9 cellular contexts compared by ENCODE assay signal in genomic region chr16:12539185-12539929, GRCh38.
DNase-seq lines count a peak whose midpoint lies in the region; ATAC-seq and TF ChIP-seq lines count a peak whose summit lies in the region.
"Had no signal": no experiment of that assay in that cellular context is flagged by ENCODE, and none has a peak within 500 bp of the region (broad histone marks: within the 10 kb centered on the region; RNA-seq: fewer than 3 reads in every experiment).

No MANE protein-coding gene starts in this region.

- no peaks in the 10 kb centered on the region for H3K27me3 Mint-ChIP-seq in activated T-cell treated with anti-CD3 and anti-CD28 coated beads, Interleukin-2, amount 50 U/mL, for 72 hours (ENCODE audit: low read depth)

- no peak for TF ChIP-seq EP300 in tibial nerve (IDR thresholded peaks at IDR 0.05)

- H3K9me3 ChIP-seq in osteoblast (ENCODE audit: low read depth, low read length) (no peaks in the 10 kb centered on the region), tibial nerve (no peaks in the 10 kb centered on the region)

- H3K4me1 Mint-ChIP-seq in activated T-cell treated with anti-CD3 and anti-CD28 coated beads, Interleukin-2, amount 50 U/mL, for 72 hours (ENCODE audit: low read depth): peaks cover 96% of the 10 kb centered on the region

- H3K4me3 Mint-ChIP-seq in activated T-cell treated with anti-CD3 and anti-CD28 coated beads, Interleukin-2, amount 50 U/mL, for 72 hours: peak overlapping the region; percentile 68 to 88

- peak overlapping the region; percentile 97 for H3K27ac Mint-ChIP-seq in activated T-cell treated with anti-CD3 and anti-CD28 coated beads, Interleukin-2, amount 50 U/mL, for 72 hours

- H3K79me2 ChIP-seq in osteoblast (ENCODE audit: insufficient read depth, low read length): no peaks in the 10 kb centered on the region

- H3K4me3 ChIP-seq in osteoblast (ENCODE audit: insufficient read depth, low read length) (no peak overlapping the region), tibial nerve (no peak overlapping the region)

- H3K27ac ChIP-seq in osteoblast (ENCODE audit: low read depth, low read length): peak overlapping the region; percentile 15
- H3K27ac ChIP-seq in tibial nerve: no peak overlapping the region

- H3K36me3 Mint-ChIP-seq in activated T-cell treated with anti-CD3 and anti-CD28 coated beads, Interleukin-2, amount 50 U/mL, for 72 hours (ENCODE audit: insufficient read depth in 2 of 2): peaks cover 0 to 5% of the 10 kb centered on the region in 2 donors

- no peak for TF ChIP-seq CTCF in osteoblast (IDR thresholded peaks at IDR 0.05; ENCODE audit: extremely low read depth, low read depth, low read length)
- no peak for TF ChIP-seq CTCF in tibial nerve (IDR thresholded peaks at IDR 0.05)

- H3K4me1 ChIP-seq in osteoblast (ENCODE audit: insufficient read depth, low read length) (peaks cover 16% of the 10 kb centered on the region), tibial nerve (peaks cover 0 to 7% (median 1%) of the 10 kb centered on the region in 4 donors)

- no peak overlapping the region for H2AFZ ChIP-seq in osteoblast (ENCODE audit: low read length)

- no peaks in the 10 kb centered on the region for H3K36me3 ChIP-seq in osteoblast (ENCODE audit: insufficient read depth, low read length)
- no peaks in the 10 kb centered on the region for H3K36me3 ChIP-seq in tibial nerve

- no peaks in the 10 kb centered on the region for H3K9me3 Mint-ChIP-seq in activated T-cell treated with anti-CD3 and anti-CD28 coated beads, Interleukin-2, amount 50 U/mL, for 72 hours

- peak; percentile 44 for ATAC-seq in GM18868 (IDR thresholded peaks at IDR 0.05; ENCODE audit: unreplicated experiment)
- ATAC-seq in HG02981 (IDR thresholded peaks at IDR 0.05; ENCODE audit: unreplicated experiment): peak; percentile 41
- peak; percentile 70 to 72 for ATAC-seq in activated T-cell treated with anti-CD3 and anti-CD28 coated beads, Interleukin-2, amount 50 U/mL, for 72 hours (replicated peaks in 1 of 2)
- no peak for ATAC-seq in GM21423 (IDR thresholded peaks at IDR 0.05; ENCODE audit: unreplicated experiment)

- peaks cover 32% of the 10 kb centered on the region for H4K20me1 ChIP-seq in osteoblast (ENCODE audit: insufficient read depth, low read length)

- no peak for TF ChIP-seq POLR2A in tibial nerve (IDR thresholded peaks at IDR 0.05)
- TF ChIP-seq POLR2A in erythroblast (IDR thresholded peaks at IDR 0.05; ENCODE audit: low read length): no peak

- 57 to 63% methylated on average over 8 of the region's 8 CpGs for WGBS in tibial nerve, 2 donors

- H3K4me2 ChIP-seq in osteoblast (ENCODE audit: insufficient read depth, low read length): peak overlapping the region; percentile 38

- no peaks in the 10 kb centered on the region for H3K27me3 ChIP-seq in osteoblast (ENCODE audit: insufficient read depth, low read length)
- H3K27me3 ChIP-seq in tibial nerve: no peaks in the 10 kb centered on the region

- DNase-seq in activated T-cell treated with anti-CD3 and anti-CD28 coated beads, Interleukin-2, amount 50 U/mL, for 72 hours: peak; percentile 73 to 79
- DNase-seq in osteoblast (ENCODE audit: insufficient read length, low spot score, missing footprints) (no peak), tibial nerve (ENCODE audit: low spot score in 2 of 2) (no peak), erythroblast (lab: John Stamatoyannopoulos, UW) (no peak), NCI-H128 (lab: John Stamatoyannopoulos, UW; ENCODE audit: unreplicated experiment) (no peak)
- DNase-seq: MM.1S had no signal

Comparison
In these comparisons a context has a peak if more than half of its experiments do, and no peak if none do; other contexts are left out.
1. DNase-seq: peak in activated T-cell treated with anti-CD3 and anti-CD28 coated beads, Interleukin-2, amount 50 U/mL, for 72 hours (2 of 2); none in osteoblast (single experiment), tibial nerve (0 of 2), erythroblast (0 of 2) and NCI-H128 (single experiment).